In the genomic region with DNA sequence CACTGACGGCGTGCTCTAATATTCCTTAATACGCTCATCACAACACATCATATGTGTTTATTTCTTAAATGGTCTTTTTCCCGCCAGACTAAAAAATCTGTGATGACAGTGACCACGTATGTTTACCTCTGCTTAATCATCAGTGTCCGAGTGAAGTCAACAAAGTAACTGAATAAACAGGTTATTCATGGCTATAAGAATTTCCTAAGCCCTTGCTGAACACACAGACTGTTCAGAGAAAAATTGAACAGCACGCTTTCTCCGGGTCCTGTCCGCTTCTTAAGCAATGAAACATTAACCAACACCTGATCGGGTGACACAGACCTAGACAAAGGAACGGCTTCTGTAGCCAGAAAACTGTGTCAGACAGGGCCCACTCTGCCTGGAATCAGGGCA, we compare ENCODE assay signal across 22 cellular contexts. TPM values are rescaled to one million over a fixed set of nuclear protein-coding genes. Genes with fewer than 3 reads are reported as not detected.
DNase-seq lines count a peak whose midpoint lies in the region; ATAC-seq, FAIRE-seq and TF ChIP-seq lines count a peak whose summit lies in the region.
"Had no signal": no experiment of that assay in that cellular context is flagged by ENCODE, and none has a peak within 500 bp of the region (broad histone marks: within the 10 kb centered on the region; RNA-seq: fewer than 3 reads in every experiment).

No MANE protein-coding gene starts in this region.

- no peak overlapping the region for H3K4me3 Mint-ChIP-seq in stimulated activated naive CD8-positive, alpha-beta T cell treated with anti-CD3 and anti-CD28 coated beads, Interleukin-15, amount 100 ng/mL, for 72 hours
- H3K4me3 Mint-ChIP-seq in progenitor cell of endocrine pancreas (ENCODE audit: low read depth), result no peak overlapping the region
- H3K4me3 Mint-ChIP-seq: CD4-positive, CD25-positive, alpha-beta regulatory T cell; IgD-negative memory B cell had no signal

- H3K27me3 Mint-ChIP-seq in stimulated activated naive CD8-positive, alpha-beta T cell treated with anti-CD3 and anti-CD28 coated beads, Interleukin-15, amount 100 ng/mL, for 72 hours, result no peaks in the 10 kb centered on the region
- no peaks in the 10 kb centered on the region for H3K27me3 Mint-ChIP-seq in progenitor cell of endocrine pancreas
- H3K27me3 Mint-ChIP-seq: CD4-positive, CD25-positive, alpha-beta regulatory T cell; IgD-negative memory B cell had no signal

- H3K9me3 Mint-ChIP-seq in stimulated activated naive CD8-positive, alpha-beta T cell treated with anti-CD3 and anti-CD28 coated beads, Interleukin-15, amount 100 ng/mL, for 72 hours, result no peaks in the 10 kb centered on the region
- no peaks in the 10 kb centered on the region for H3K9me3 Mint-ChIP-seq in progenitor cell of endocrine pancreas (ENCODE audit: low read depth)
- H3K9me3 Mint-ChIP-seq: CD4-positive, CD25-positive, alpha-beta regulatory T cell; IgD-negative memory B cell had no signal

- peak; percentile 93 for FAIRE-seq in islet of Langerhans (lab: Jason Lieb, UNC)
- FAIRE-seq: GM12891 had no signal

- peaks cover 40% of the 10 kb centered on the region for H3K36me3 Mint-ChIP-seq in progenitor cell of endocrine pancreas (ENCODE audit: insufficient read depth)

- DNase-seq in stimulated activated naive CD8-positive, alpha-beta T cell treated with anti-CD3 and anti-CD28 coated beads, Interleukin-15, amount 100 ng/mL, for 72 hours, result no peak
- DNase-seq in stimulated activated naive CD8-positive, alpha-beta T cell treated with anti-CD3 and anti-CD28 coated beads, Interleukin-15, Interleukin-2, amounts not matched to agents 100 U/mL and 50 U/mL, for 24 hours, result no peak
- DNase-seq in progenitor cell of endocrine pancreas (ENCODE audit: low spot score, unreplicated experiment) (no peak), RKO (ENCODE audit: low spot score) (no peak), kidney glomerular epithelial cell (lab: John Stamatoyannopoulos, UW) (no peak)
- DNase-seq: BE2C; Caco-2; CD4-positive, CD25-positive, alpha-beta regulatory T cell; DMS 273 treated with DMSO at 0.1 percent for 48 hours; GOT3; MV-4-11; NCI-H1105 treated with DMSO at 0.1 percent for 48 hours; NCI-H2029 treated with DMSO at 0.1 percent for 48 hours; NCI-H226; NCI-H510A treated with DMSO at 0.1 percent for 48 hours; NCI-H748 treated with DMSO at 0.1 percent for 48 hours had no signal

- ATAC-seq in stimulated activated naive CD8-positive, alpha-beta T cell treated with anti-CD3 and anti-CD28 coated beads, Interleukin-15, amount 100 ng/mL, for 72 hours, result no peak
- ATAC-seq in stimulated activated naive CD8-positive, alpha-beta T cell treated with anti-CD3 and anti-CD28 coated beads, Interleukin-15, Interleukin-2, amounts not matched to agents 100 U/mL and 50 U/mL, for 24 hours, result no peak
- no peak for ATAC-seq in HG03159 (IDR thresholded peaks at IDR 0.05; ENCODE audit: unreplicated experiment)
- ATAC-seq: HCT116 had no signal

- H3K4me1 Mint-ChIP-seq in stimulated activated naive CD8-positive, alpha-beta T cell treated with anti-CD3 and anti-CD28 coated beads, Interleukin-15, amount 100 ng/mL, for 72 hours, result peaks cover 5% of the 10 kb centered on the region
- peaks cover 2% of the 10 kb centered on the region for H3K4me1 Mint-ChIP-seq in progenitor cell of endocrine pancreas (ENCODE audit: low read depth)

- TF ChIP-seq CTCF in progenitor cell of endocrine pancreas (IDR thresholded peaks at IDR 0.05; ENCODE audit: unreplicated experiment), result no peak

- peak overlapping the region; percentile 38 to 92 for H3K27ac Mint-ChIP-seq in stimulated activated naive CD8-positive, alpha-beta T cell treated with anti-CD3 and anti-CD28 coated beads, Interleukin-15, amount 100 ng/mL, for 72 hours
- peak overlapping the region; percentile 67 for H3K27ac Mint-ChIP-seq in progenitor cell of endocrine pancreas

RNA-seq across cellular contexts. Expression of a gene that starts 14.3 kb away (rescaled TPM):
- total RNA-seq in progenitor cell of endocrine pancreas, result 95.4 and 107 TPM in 2 replicates

RNA-seq across cellular contexts. Expression of a gene that starts 14.6 kb away (rescaled TPM):
- total RNA-seq in progenitor cell of endocrine pancreas, result 151 and 169 TPM in 2 replicates

RNA-seq across cellular contexts. Expression of a gene that starts 40.5 kb away (rescaled TPM):
- 0.60 and 1.0 TPM in 2 replicates for total RNA-seq in progenitor cell of endocrine pancreas
- total RNA-seq: G401 had no signal
